18 cellular contexts compared by ENCODE assay signal in the genomic region with DNA sequence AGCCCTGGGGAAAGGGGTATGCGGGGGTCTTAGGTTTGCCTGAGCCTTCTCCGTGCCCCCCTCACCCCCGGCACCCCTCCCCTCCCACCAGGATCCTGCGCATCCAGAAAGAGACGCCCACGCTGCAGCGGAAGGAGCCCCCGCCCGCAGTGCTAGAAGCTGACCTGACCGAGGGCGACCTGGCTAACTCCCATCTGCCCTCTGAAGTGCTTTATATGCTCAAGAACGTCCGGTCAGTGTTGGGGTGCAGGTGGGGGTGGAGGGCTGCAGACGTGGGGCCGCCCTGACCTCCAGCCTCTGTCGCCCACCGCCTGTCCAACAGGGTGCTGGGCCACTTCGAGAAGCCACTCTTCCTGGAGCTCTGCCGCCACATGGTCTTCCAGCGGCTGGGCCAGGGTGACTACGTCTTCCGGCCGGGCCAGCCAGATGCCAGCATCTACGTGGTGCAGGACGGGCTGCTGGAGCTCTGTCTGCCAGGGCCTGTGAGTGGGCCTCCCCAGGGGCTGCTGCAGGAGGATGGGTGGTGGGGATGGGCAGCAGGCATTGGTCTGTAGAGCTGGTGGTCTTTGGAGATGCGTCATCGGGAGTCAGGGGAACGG. TPM values are rescaled to one million over a fixed set of nuclear protein-coding genes. Genes with fewer than 3 reads are reported as not detected.
DNase-seq lines count a peak whose midpoint lies in the region; ATAC-seq and TF ChIP-seq lines count a peak whose summit lies in the region.
"Had no signal": no experiment of that assay in that cellular context is flagged by ENCODE, and none has a peak within 500 bp of the region (broad histone marks: within the 10 kb centered on the region; RNA-seq: fewer than 3 reads in every experiment).

No MANE protein-coding gene starts in this region.

- ATAC-seq in WTC11 (no peak), HG02798 (IDR thresholded peaks at IDR 0.05; ENCODE audit: poor library complexity, unreplicated experiment) (no peak)
- ATAC-seq: HepG2 had no signal

- no peak for TF ChIP-seq POLR2A in erythroblast (IDR thresholded peaks at IDR 0.05; ENCODE audit: low read length)

- H3K27ac Mint-ChIP-seq in WTC11 (peak overlapping the region; percentile 41; the same call in 1 of the 2 replicates), glutamatergic neuron (ENCODE audit: unreplicated experiment) (peak overlapping the region; percentile 8), mesothelial cell of epicardium (no peak overlapping the region)
- H3K27ac Mint-ChIP-seq: B cell; CD4-positive, alpha-beta memory T cell; GM23338; IgD-negative memory B cell had no signal

- H3K36me3 ChIP-seq in BE2C = no peaks in the 10 kb centered on the region
- peaks cover 32 to 60% (median 44%) of the 10 kb centered on the region in 11 experiments for H3K36me3 ChIP-seq in BLaER1 treated with 17β-estradiol and CSF1 and Interleukin-3, amounts not matched to agents 10 nM and 100 nM

- peak; percentile 9 for DNase-seq in BE2C
- DNase-seq in WTC11 (ENCODE audit: low spot score) = no peak
- DNase-seq in glutamatergic neuron = no peak
- no peak for DNase-seq in NCI-H748 (lab: John Stamatoyannopoulos, UW; ENCODE audit: unreplicated experiment)
- no peak for DNase-seq in mesothelial cell of epicardium (ENCODE audit: low spot score in 2 of 2, unreplicated experiment in 2 of 2)
- DNase-seq in erythroblast (lab: John Stamatoyannopoulos, UW) = no peak
- DNase-seq: DMS153, DMS79, GDM1, KBM-7 had no signal

- H3K27me3 ChIP-seq in BE2C = no peaks in the 10 kb centered on the region
- H3K27me3 ChIP-seq in BLaER1 treated with 17β-estradiol and CSF1 and Interleukin-3, amounts not matched to agents 10 nM and 100 nM = no peaks in the 10 kb centered on the region

- no peak for TF ChIP-seq CTCF in BE2C (IDR thresholded peaks at IDR 0.05; ENCODE audit: low read depth, low read length)
- TF ChIP-seq CTCF in WTC11 (IDR thresholded peaks at IDR 0.05) = no peak
- TF ChIP-seq CTCF in glutamatergic neuron (IDR thresholded peaks at IDR 0.05; ENCODE audit: partially characterized antibody, unreplicated experiment) = no peak
- no peak for TF ChIP-seq CTCF in mesothelial cell of epicardium (IDR thresholded peaks at IDR 0.05; ENCODE audit: unreplicated experiment)

- H4K20me1 ChIP-seq in BLaER1 treated with 17β-estradiol and CSF1 and Interleukin-3, amounts not matched to agents 10 nM and 100 nM = peaks cover 0 to 9% (median 0%) of the 10 kb centered on the region in 11 experiments; a peak in 2 of 22 replicates

- H3K9me3 ChIP-seq in BE2C = no peaks in the 10 kb centered on the region
- H3K9me3 ChIP-seq in BLaER1 treated with 17β-estradiol and CSF1 and Interleukin-3, amounts not matched to agents 10 nM and 100 nM (replicated peaks in 1 of 11) = no peaks in the 10 kb centered on the region

- peak overlapping the region in 2 of 11 experiments; percentile 51 to 67; a peak in 3 of 22 replicates for H3K27ac ChIP-seq in BLaER1 treated with 17β-estradiol and CSF1 and Interleukin-3, amounts not matched to agents 10 nM and 100 nM

- POLR2A ChIA-PET in WTC11 (lab: Charles Lee) = no interaction called here

- peaks cover 2% of the 10 kb centered on the region; the same call in 1 of the 2 replicates for H3K4me1 ChIP-seq in BE2C
- peaks cover 35 to 79% (median 60%) of the 10 kb centered on the region in 10 experiments for H3K4me1 ChIP-seq in BLaER1 treated with 17β-estradiol and CSF1 and Interleukin-3, amounts not matched to agents 10 nM and 100 nM

- H3K9me3 Mint-ChIP-seq in WTC11 = no peaks in the 10 kb centered on the region
- H3K9me3 Mint-ChIP-seq in glutamatergic neuron (ENCODE audit: unreplicated experiment) = peaks cover 5% of the 10 kb centered on the region
- H3K9me3 Mint-ChIP-seq in mesothelial cell of epicardium = no peaks in the 10 kb centered on the region
- H3K9me3 Mint-ChIP-seq: CD4-positive, alpha-beta memory T cell; GM23338; IgD-negative memory B cell had no signal

- peak overlapping the region in 10 of 11 experiments; percentile 61 to 89 (median 80); a peak in 19 of 22 replicates for H3K4me2 ChIP-seq in BLaER1 treated with 17β-estradiol and CSF1 and Interleukin-3, amounts not matched to agents 10 nM and 100 nM
- H3K4me2 ChIP-seq: GM23338 had no signal

- H3K27me3 Mint-ChIP-seq in WTC11 (ENCODE audit: low read depth) (no peaks in the 10 kb centered on the region), glutamatergic neuron (ENCODE audit: unreplicated experiment) (peaks cover 2% of the 10 kb centered on the region), mesothelial cell of epicardium (ENCODE audit: low read depth) (no peaks in the 10 kb centered on the region)
- H3K27me3 Mint-ChIP-seq: B cell; CD4-positive, alpha-beta memory T cell; IgD-negative memory B cell had no signal

- peak overlapping the region in 4 of 11 experiments; percentile 9 to 49 (median 44); a peak in 3 of 22 replicates for H3K9ac ChIP-seq in BLaER1 treated with 17β-estradiol and CSF1 and Interleukin-3, amounts not matched to agents 10 nM and 100 nM

- H3K4me1 Mint-ChIP-seq in WTC11 (peaks cover 4% of the 10 kb centered on the region; the same call in 1 of the 2 replicates), glutamatergic neuron (ENCODE audit: low read depth, unreplicated experiment) (no peaks in the 10 kb centered on the region), mesothelial cell of epicardium (peaks cover 7% of the 10 kb centered on the region)
- H3K4me1 Mint-ChIP-seq: GM23338 had no signal

- peaks cover 24% of the 10 kb centered on the region for H3K36me3 Mint-ChIP-seq in WTC11
- H3K36me3 Mint-ChIP-seq in glutamatergic neuron (ENCODE audit: unreplicated experiment) = no peaks in the 10 kb centered on the region
- peaks cover 27% of the 10 kb centered on the region for H3K36me3 Mint-ChIP-seq in mesothelial cell of epicardium

- CTCF ChIA-PET in WTC11 (lab: Charles Lee) = no interaction called here

- H3K4me3 Mint-ChIP-seq in WTC11 (no peak overlapping the region), glutamatergic neuron (ENCODE audit: unreplicated experiment) (no peak overlapping the region), mesothelial cell of epicardium (no peak overlapping the region)
- H3K4me3 Mint-ChIP-seq: B cell, CD14-positive monocyte, GM23338 had no signal

- no peak overlapping the region for H3K4me3 ChIP-seq in BE2C (ENCODE audit: low read depth, low read length)
- H3K4me3 ChIP-seq in BLaER1 treated with 17β-estradiol and CSF1 and Interleukin-3, amounts not matched to agents 10 nM and 100 nM = 0 out of 20 replicates have a peak overlapping the region, but pooled peaks of 1 of the 10 experiments have one; percentile 31
- H3K4me3 ChIP-seq: GM23338 had no signal

TF ChIP-seq in WTC11, 78 proteins besides CTCF, POLR2A, EP300 and RAD21:
- TF ChIP-seq ELF4 (CRISPR knock-in tag; IDR thresholded peaks at IDR 0.05; ENCODE audit: low read depth) = no peak
- no peak for TF ChIP-seq JUN (CRISPR knock-in tag; IDR thresholded peaks at IDR 0.05)
- no peak for TF ChIP-seq GRHL2 (CRISPR knock-in tag; IDR thresholded peaks at IDR 0.05; ENCODE audit: insufficient replicate concordance, severe bottlenecking)
- TF ChIP-seq, protein P1, sequence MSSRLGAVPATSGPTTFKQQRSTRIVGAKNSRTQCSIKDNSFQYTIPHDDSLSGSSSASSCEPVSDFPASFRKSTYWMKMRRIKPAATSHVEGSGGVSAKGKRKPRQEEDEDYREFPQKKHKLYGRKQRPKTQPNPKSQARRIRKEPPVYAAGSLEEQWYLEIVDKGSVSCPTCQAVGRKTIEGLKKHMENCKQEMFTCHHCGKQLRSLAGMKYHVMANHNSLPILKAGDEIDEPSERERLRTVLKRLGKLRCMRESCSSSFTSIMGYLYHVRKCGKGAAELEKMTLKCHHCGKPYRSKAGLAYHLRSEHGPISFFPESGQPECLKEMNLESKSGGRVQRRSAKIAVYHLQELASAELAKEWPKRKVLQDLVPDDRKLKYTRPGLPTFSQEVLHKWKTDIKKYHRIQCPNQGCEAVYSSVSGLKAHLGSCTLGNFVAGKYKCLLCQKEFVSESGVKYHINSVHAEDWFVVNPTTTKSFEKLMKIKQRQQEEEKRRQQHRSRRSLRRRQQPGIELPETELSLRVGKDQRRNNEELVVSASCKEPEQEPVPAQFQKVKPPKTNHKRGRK (CRISPR knock-in tag; IDR thresholded peaks at IDR 0.05; ENCODE audit: borderline replicate concordance) = no peak
- TF ChIP-seq, protein P2, sequence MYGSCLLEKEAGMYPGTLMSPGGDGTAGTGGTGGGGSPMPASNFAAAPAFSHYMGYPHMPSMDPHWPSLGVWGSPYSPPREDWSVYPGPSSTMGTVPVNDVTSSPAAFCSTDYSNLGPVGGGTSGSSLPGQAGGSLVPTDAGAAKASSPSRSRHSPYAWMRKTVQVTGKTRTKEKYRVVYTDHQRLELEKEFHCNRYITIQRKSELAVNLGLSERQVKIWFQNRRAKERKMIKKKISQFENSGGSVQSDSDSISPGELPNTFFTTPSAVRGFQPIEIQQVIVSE (CRISPR knock-in tag; IDR thresholded peaks at IDR 0.05; ENCODE audit: borderline replicate concordance) = no peak
- no peak for TF ChIP-seq KAT7 (CRISPR knock-in tag; IDR thresholded peaks at IDR 0.05; ENCODE audit: borderline replicate concordance)
TF ChIP-seq in WTC11: peak in this region for 0.

RNA-seq across cellular contexts. Expression of a gene that starts 4.4 kb away (rescaled TPM):
- polyA plus RNA-seq in BE2C (2012; ENCODE audit: insufficient read depth, insufficient read length, low read depth) = 55.4 TPM
- 149 to 156 TPM (median 150 TPM) in 3 replicates for total RNA-seq in WTC11 (2021)
- total RNA-seq in glutamatergic neuron (ENCODE audit: unreplicated experiment) = 82.0 TPM
- 100 to 117 TPM (median 112 TPM) in 3 replicates for total RNA-seq in mesothelial cell of epicardium

RNA-seq across cellular contexts. Expression of a gene that starts 17.5 kb away (rescaled TPM):
- polyA plus RNA-seq in BE2C (2012; ENCODE audit: insufficient read depth, insufficient read length, low read depth) = 56.7 TPM
- total RNA-seq in WTC11 (2021) = 15.0 to 19.7 TPM (median 16.7 TPM) in 3 replicates
- 39.8 TPM for total RNA-seq in glutamatergic neuron (ENCODE audit: unreplicated experiment)
- 20.5 to 21.0 TPM (median 20.7 TPM) in 3 replicates for total RNA-seq in mesothelial cell of epicardium

RNA-seq across cellular contexts. Expression of a gene that starts 24.0 kb away (rescaled TPM):
- 91.0 TPM for polyA plus RNA-seq in BE2C (2012; ENCODE audit: insufficient read depth, insufficient read length, low read depth)
- total RNA-seq in WTC11 (2021) = 37.5 to 47.5 TPM (median 47.3 TPM) in 3 replicates
- total RNA-seq in glutamatergic neuron (ENCODE audit: unreplicated experiment) = 148 TPM
- 67.5 to 68.3 TPM (median 67.9 TPM) in 3 replicates for total RNA-seq in mesothelial cell of epicardium

RNA-seq across cellular contexts. Expression of a gene that starts 51.1 kb away (rescaled TPM):
- polyA plus RNA-seq in BE2C (2012; ENCODE audit: insufficient read depth, insufficient read length, low read depth) = 0.97 TPM
- total RNA-seq in WTC11 (2021) (4.3 to 5.9 TPM (median 5.7 TPM) in 3 replicates), glutamatergic neuron (ENCODE audit: unreplicated experiment) (2.6 TPM), mesothelial cell of epicardium (6.5 to 7.3 TPM (median 7.0 TPM) in 3 replicates)
- total RNA-seq: HepG2 had no signal
- polyA plus RNA-seq: HepG2 had no signal

RNA-seq across cellular contexts. Expression of a gene that starts 55.7 kb away (rescaled TPM):
- polyA plus RNA-seq in BE2C (2012; ENCODE audit: insufficient read depth, insufficient read length, low read depth) = 11.5 TPM
- total RNA-seq in WTC11 (2021) (27.8 to 34.6 TPM (median 32.1 TPM) in 3 replicates), glutamatergic neuron (ENCODE audit: unreplicated experiment) (47.6 TPM), mesothelial cell of epicardium (26.1 to 28.2 TPM (median 26.5 TPM) in 3 replicates)
- polyA plus RNA-seq: CD14-positive monocyte had no signal
